ENCODE assay signal across 32 cellular contexts in genomic region chr10:95413608-95414007, GRCh38.
DNase-seq lines count a peak whose midpoint lies in the region; ATAC-seq and TF ChIP-seq lines count a peak whose summit lies in the region.
"Had no signal": no experiment of that assay in that cellular context is flagged by ENCODE, and none has a peak within 500 bp of the region (broad histone marks: within the 10 kb centered on the region; RNA-seq: fewer than 3 reads in every experiment).

No MANE protein-coding gene starts in this region.

- TF ChIP-seq CTCF in gastrocnemius medialis (IDR thresholded peaks at IDR 0.05 in 4 of 5, conservative IDR thresholded peaks at IDR 0.05 in 1 of 5) (no peak), vagina (IDR thresholded peaks at IDR 0.05) (no peak)

- H3K9me3 ChIP-seq in gastrocnemius medialis (no peaks in the 10 kb centered on the region), vagina (no peaks in the 10 kb centered on the region)
- H3K9me3 ChIP-seq: body of pancreas, testis had no signal

- DNase-seq in cardiac septum (ENCODE audit: low spot score): peak; percentile 75
- no peak for DNase-seq in Right ventricle myocardium inferior (ENCODE audit: missing footprints)
- DNase-seq in left ventricle myocardium superior: no peak
- DNase-seq in gastrocnemius medialis: no peak
- no peak for DNase-seq in vagina (ENCODE audit: extremely low spot score in 2 of 2)
- DNase-seq in NCI-H446 (lab: John Stamatoyannopoulos, UW): no peak
- no peak for DNase-seq in DMS53 (lab: John Stamatoyannopoulos, UW)
- no peak for DNase-seq in stimulated activated CD4-positive, alpha-beta T cell treated with anti-CD3 and anti-CD28 coated beads, Interleukin-12 subunit alpha, Interleukin-12 subunit beta, amount 100 ng/mL, for 4 hours
- DNase-seq: 8988T; activated CD4-positive, alpha-beta T cell treated with anti-CD3 and anti-CD28 coated beads for 36 hours; activated CD8-positive, alpha-beta memory T cell treated with anti-CD3 and anti-CD28 coated beads for 24 hours; activated gamma-delta T cell; activated T-cell treated with anti-CD3 and anti-CD28 coated beads, Interleukin-2, amount 50 U/mL, for 24 hours; body of pancreas; CD4-positive, alpha-beta memory T cell; effector CD8-positive, alpha-beta T cell; foreskin fibroblast; GM23248; HFFc6; hypothalamus; immature natural killer cell; Karpas-422; naive B cell; NCI-H1436 treated with DMSO at 0.1 percent for 48 hours; NCI-H345; occipital lobe; stimulated activated CD4-positive, alpha-beta T cell treated with anti-CD3 and anti-CD28 coated beads, Interleukin-2, amount 100 ng/mL, for 24 hours; T-helper 17 cell; testis had no signal

- H3K27ac ChIP-seq in gastrocnemius medialis (peak overlapping the region; percentile 91 to 98 (median 97)), vagina (peak overlapping the region; percentile 74)
- H3K27ac ChIP-seq: GM23248, HL-60, testis had no signal

- H3K27me3 ChIP-seq in gastrocnemius medialis: no peaks in the 10 kb centered on the region
- H3K27me3 ChIP-seq in vagina: no peaks in the 10 kb centered on the region
- H3K27me3 ChIP-seq: body of pancreas, testis had no signal

- TF ChIP-seq POLR2A in gastrocnemius medialis (IDR thresholded peaks at IDR 0.05) (no peak), vagina (IDR thresholded peaks at IDR 0.05) (no peak)

- in situ Hi-C loops in gastrocnemius medialis (cut with MboI; ENCODE audit: low sequenced_read_pairs in 4 of 4): no loop called here

- intact Hi-C loops in cardiac septum (cut with DNase I) (no loop called here), Right ventricle myocardium inferior (cut with DNase I) (loop anchor here (5.0 kb wide), 1 partner anchor 36 kb away; no protein-coding TSS in a partner anchor), left ventricle myocardium superior (cut with micrococcal nuclease) (no loop called here), gastrocnemius medialis (cut with DNase I; ENCODE audit: low total_unique reads) (loop anchor here (2.0 kb wide), 1 partner anchor 65 kb away; no protein-coding TSS in a partner anchor), vagina (cut with DNase I) (no loop called here)

- H3K4me3 ChIP-seq in gastrocnemius medialis (peak overlapping the region in 3 of 4 donors; percentile 55 to 71 (median 58)), vagina (no peak overlapping the region)
- H3K4me3 ChIP-seq: body of pancreas, GM23248, smooth muscle cell, testis had no signal

- H3K36me3 ChIP-seq in gastrocnemius medialis: peaks cover 0 to 8% of the 10 kb centered on the region in 2 donors
- H3K36me3 ChIP-seq in vagina: peaks cover 0 to 3% of the 10 kb centered on the region in 2 donors

- H3K4me1 ChIP-seq in gastrocnemius medialis (peaks cover 61% of the 10 kb centered on the region in 2 donors), vagina (peaks cover 27% of the 10 kb centered on the region)

- ATAC-seq in Right ventricle myocardium inferior (no peak), left ventricle myocardium superior (peak; percentile 21), gastrocnemius medialis (no peak)
- ATAC-seq: activated CD4-positive, alpha-beta T cell treated with anti-CD3 and anti-CD28 coated beads for 36 hours; SK-N-SH treated with all-trans-retinoic acid at 6 μM for 48 hours; T-helper 17 cell had no signal

Comparison
In these comparisons a context has a peak if more than half of its experiments do, and no peak if none do; other contexts are left out.
1. intact Hi-C loops: an anchor here in Right ventricle myocardium inferior (5.0 kb wide) and gastrocnemius medialis (2.0 kb wide); none called in cardiac septum, left ventricle myocardium superior and vagina.
2. H3K4me3 ChIP-seq: peak in gastrocnemius medialis (3 of 4); none in vagina (0 of 2).